In genomic region chr6:116557863-116558262, GRCh38 we compare ENCODE assay signal across 10 cellular contexts. TPM values are rescaled to one million over a fixed set of nuclear protein-coding genes. Genes with fewer than 3 reads are reported as not detected.
A peak's percentile ranks its signal among the peaks of the same experiment; 100 is the strongest.
DNase-seq lines count a peak whose midpoint lies in the region; ATAC-seq and TF ChIP-seq lines count a peak whose summit lies in the region.
"Had no signal": no experiment of that assay in that cellular context is flagged by ENCODE, and none has a peak within 500 bp of the region (broad histone marks: within the 10 kb centered on the region; RNA-seq: fewer than 3 reads in every experiment).

No MANE protein-coding gene starts in this region.

- no peak for TF ChIP-seq CTCF in epithelial cell of proximal tubule (conservative IDR thresholded peaks at IDR 0.05; ENCODE audit: low read depth, low read length)

- no CpG with 5 or more reads among the region's 5 CpGs for WGBS in neuronal stem cell (ENCODE audit: extremely low coverage in 2 of 2, insufficient read length in 2 of 2, insufficient replicate concordance in 1 of 2), 2 donors

- no peaks in the 10 kb centered on the region for H3K79me2 ChIP-seq in Karpas-422 (ENCODE audit: low read length)

- H2AFZ ChIP-seq in neuronal stem cell (ENCODE audit: low read length) (peak overlapping the region; percentile 47), Karpas-422 (ENCODE audit: low read length) (no peak overlapping the region)

- H4K91ac ChIP-seq in neuronal stem cell (ENCODE audit: low read depth, low read length, poor library complexity): no peak overlapping the region

- H3K4me3 ChIP-seq in epithelial cell of proximal tubule (ENCODE audit: low read depth, low read length): no peak overlapping the region
- H3K4me3 ChIP-seq in neuronal stem cell (ENCODE audit: low read length in 2 of 2): no peak overlapping the region
- H3K4me3 ChIP-seq in Karpas-422 (ENCODE audit: low read length): no peak overlapping the region

- DNase-seq in DMS79 treated with DMSO at 0.1 percent for 48 hours (lab: John Stamatoyannopoulos, UW) (peak; percentile 87), NCI-H2196 (lab: John Stamatoyannopoulos, UW; ENCODE audit: unreplicated experiment) (peak; percentile 87), epithelial cell of proximal tubule (ENCODE audit: low read depth) (peak; percentile 95), neuronal stem cell (ENCODE audit: low spot score) (no peak), Karpas-422 (no peak), cerebellum (ENCODE audit: low spot score) (no peak), activated gamma-delta T cell (lab: John Stamatoyannopoulos, UW) (no peak)
- DNase-seq: NCI-H2081, trophoblast cell had no signal

- H3K9me2 ChIP-seq in Karpas-422 (replicated peaks; ENCODE audit: insufficient read depth, low read length): no peaks in the 10 kb centered on the region

- H4K20me1 ChIP-seq in Karpas-422 (ENCODE audit: insufficient read depth, low read depth, low read length): no peaks in the 10 kb centered on the region

- no peak overlapping the region for H3K14ac ChIP-seq in neuronal stem cell (ENCODE audit: low read length)

- no peak overlapping the region for H2BK15ac ChIP-seq in neuronal stem cell (ENCODE audit: low read length)

- H3K18ac ChIP-seq in neuronal stem cell (ENCODE audit: low read length): no peak overlapping the region

- H3K9me3 ChIP-seq in neuronal stem cell (replicated peaks in 1 of 2; ENCODE audit: control insufficient read depth in 2 of 2, insufficient read depth in 1 of 2, low read depth in 1 of 2, low read length in 2 of 2) (no peaks in the 10 kb centered on the region), Karpas-422 (ENCODE audit: low read length) (no peaks in the 10 kb centered on the region)

- H3K9ac ChIP-seq in neuronal stem cell (ENCODE audit: low read depth, low read length, poor library complexity): no peak overlapping the region
- H3K9ac ChIP-seq in Karpas-422 (ENCODE audit: low read length): no peak overlapping the region

- H3K4me1 ChIP-seq in neuronal stem cell (ENCODE audit: control insufficient read depth in 2 of 2, insufficient read depth in 1 of 2, low read depth in 1 of 2, low read length in 2 of 2) (peaks cover 2 to 3% of the 10 kb centered on the region in 2 donors), Karpas-422 (ENCODE audit: low read length) (no peaks in the 10 kb centered on the region)

- no peak overlapping the region for H2BK5ac ChIP-seq in neuronal stem cell (ENCODE audit: low read length)

- no peak for ATAC-seq in GM18868 (IDR thresholded peaks at IDR 0.05; ENCODE audit: unreplicated experiment)

- H3K27me3 ChIP-seq in neuronal stem cell (ENCODE audit: control insufficient read depth in 3 of 3, insufficient read depth in 3 of 3, low read depth in 1 of 3, low read length in 3 of 3) (no peaks in the 10 kb centered on the region), Karpas-422 (ENCODE audit: low read length) (no peaks in the 10 kb centered on the region)

- no peak overlapping the region for H4K8ac ChIP-seq in neuronal stem cell (ENCODE audit: low read depth, low read length)

- no peak overlapping the region for H3K4me2 ChIP-seq in neuronal stem cell (ENCODE audit: insufficient read depth, low read length, poor library complexity, severe bottlenecking)
- no peak overlapping the region for H3K4me2 ChIP-seq in Karpas-422 (ENCODE audit: low read depth, low read length, poor library complexity, severe bottlenecking)

- no peak overlapping the region for H2BK12ac ChIP-seq in neuronal stem cell (ENCODE audit: low read length)

- H3K27ac ChIP-seq in neuronal stem cell (replicated peaks; ENCODE audit: low read length): no peak overlapping the region
- no peak overlapping the region for H3K27ac ChIP-seq in Karpas-422 (ENCODE audit: low read length)

- no peak overlapping the region for H3K23ac ChIP-seq in neuronal stem cell (ENCODE audit: low read depth, low read length, poor library complexity)

- no peaks in the 10 kb centered on the region for H3K79me1 ChIP-seq in neuronal stem cell (ENCODE audit: low read depth, low read length)

- no peak overlapping the region for H3K4ac ChIP-seq in neuronal stem cell (ENCODE audit: low read length)

- H3K36me3 ChIP-seq in neuronal stem cell (replicated peaks in 1 of 2; ENCODE audit: control insufficient read depth in 2 of 2, insufficient read depth in 2 of 2, low read length in 2 of 2) (no peaks in the 10 kb centered on the region), Karpas-422 (ENCODE audit: insufficient read depth, low read length) (no peaks in the 10 kb centered on the region)

- H2BK120ac ChIP-seq in neuronal stem cell (ENCODE audit: low read depth, low read length): no peak overlapping the region

- no peak overlapping the region for H2AK5ac ChIP-seq in neuronal stem cell (ENCODE audit: low read depth, low read length)

RNA-seq across cellular contexts. Expression of gene CALHM4, which starts 4.3 kb away (rescaled TPM):
- total RNA-seq in epithelial cell of proximal tubule: not detected in 2 replicates
- not detected for polyA plus RNA-seq in neuronal stem cell (2013, experiment 1 of 2)
- not detected for polyA plus RNA-seq in neuronal stem cell (2013, experiment 2 of 2)
- total RNA-seq in Karpas-422 (2014; rRNA removed; shearing (Covaris generic); ENCODE audit: low replicate concordance): not detected in 2 replicates
- total RNA-seq in cerebellum: not detected

RNA-seq across cellular contexts. Expression of gene TRAPPC3L, which starts 12.4 kb away (rescaled TPM):
- total RNA-seq in epithelial cell of proximal tubule: not detected in 2 replicates
- not detected for polyA plus RNA-seq in neuronal stem cell (2013, experiment 1 of 2)
- not detected for polyA plus RNA-seq in neuronal stem cell (2013, experiment 2 of 2)
- total RNA-seq in Karpas-422 (2014; rRNA removed; shearing (Covaris generic); ENCODE audit: low replicate concordance): not detected in 2 replicates
- not detected for total RNA-seq in cerebellum

RNA-seq across cellular contexts. Expression of gene RWDD1, which starts 13.4 kb away (rescaled TPM):
- total RNA-seq in epithelial cell of proximal tubule: 25.2 and 39.7 TPM in 2 replicates
- polyA plus RNA-seq in neuronal stem cell (2013, experiment 1 of 2): 126 TPM
- polyA plus RNA-seq in neuronal stem cell (2013, experiment 2 of 2): 134 TPM
- total RNA-seq in Karpas-422 (2014; rRNA removed; shearing (Covaris generic); ENCODE audit: low replicate concordance): 29.4 and 65.3 TPM in 2 replicates
- total RNA-seq in cerebellum: 29.3 TPM

RNA-seq across cellular contexts. Expression of gene CALHM5, which starts 46.4 kb away (rescaled TPM):
- total RNA-seq in epithelial cell of proximal tubule (0.07 and 0.12 TPM in 2 replicates), cerebellum (0.91 TPM)
- 0.04 TPM for polyA plus RNA-seq in neuronal stem cell (2013, experiment 1 of 2)
- 0.04 TPM for polyA plus RNA-seq in neuronal stem cell (2013, experiment 2 of 2)
- total RNA-seq in Karpas-422 (2014; rRNA removed; shearing (Covaris generic); ENCODE audit: low replicate concordance): not detected in 2 replicates

RNA-seq across cellular contexts. Expression of gene RSPH4A, which starts 58.4 kb away (rescaled TPM):
- not detected in 2 replicates for total RNA-seq in epithelial cell of proximal tubule
- 1.4 TPM for polyA plus RNA-seq in neuronal stem cell (2013, experiment 1 of 2)
- 1.4 TPM for polyA plus RNA-seq in neuronal stem cell (2013, experiment 2 of 2)
- 0.51 TPM in 1 of 2 replicates, not detected in the other for total RNA-seq in Karpas-422 (2014; rRNA removed; shearing (Covaris generic); ENCODE audit: low replicate concordance)
- total RNA-seq in cerebellum: 4.4 TPM

Comparison
In these comparisons a context has a peak if more than half of its experiments do, and no peak if none do; other contexts are left out.
1. DNase-seq: peak in DMS79 treated with DMSO at 0.1 percent for 48 hours (single experiment), NCI-H2196 (single experiment) and epithelial cell of proximal tubule (single experiment); none in neuronal stem cell (single experiment), Karpas-422 (single experiment), cerebellum (single experiment) and activated gamma-delta T cell (single experiment).